Comparison of ENCODE assay signal across 1 cellular context in genomic region chr16:88652763-88653065, GRCh38.
TF ChIP-seq lines count a peak whose summit lies in the region.

No MANE protein-coding gene starts in this region.

TF ChIP-seq in WTC11, 78 proteins besides CTCF, POLR2A, EP300 and RAD21:
- TF ChIP-seq MXD4 (CRISPR knock-in tag; IDR thresholded peaks at IDR 0.05; ENCODE audit: borderline replicate concordance) (no peak), NR1H2 (CRISPR knock-in tag; IDR thresholded peaks at IDR 0.05) (no peak), ZNF219 (CRISPR knock-in tag; IDR thresholded peaks at IDR 0.05; ENCODE audit: borderline replicate concordance) (no peak), TP53 (CRISPR knock-in tag; IDR thresholded peaks at IDR 0.05) (no peak), ZBTB21 (CRISPR knock-in tag; IDR thresholded peaks at IDR 0.05; ENCODE audit: borderline replicate concordance) (no peak)
- TF ChIP-seq, protein P1, sequence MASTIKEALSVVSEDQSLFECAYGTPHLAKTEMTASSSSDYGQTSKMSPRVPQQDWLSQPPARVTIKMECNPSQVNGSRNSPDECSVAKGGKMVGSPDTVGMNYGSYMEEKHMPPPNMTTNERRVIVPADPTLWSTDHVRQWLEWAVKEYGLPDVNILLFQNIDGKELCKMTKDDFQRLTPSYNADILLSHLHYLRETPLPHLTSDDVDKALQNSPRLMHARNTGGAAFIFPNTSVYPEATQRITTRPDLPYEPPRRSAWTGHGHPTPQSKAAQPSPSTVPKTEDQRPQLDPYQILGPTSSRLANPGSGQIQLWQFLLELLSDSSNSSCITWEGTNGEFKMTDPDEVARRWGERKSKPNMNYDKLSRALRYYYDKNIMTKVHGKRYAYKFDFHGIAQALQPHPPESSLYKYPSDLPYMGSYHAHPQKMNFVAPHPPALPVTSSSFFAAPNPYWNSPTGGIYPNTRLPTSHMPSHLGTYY (CRISPR knock-in tag; IDR thresholded peaks at IDR 0.05), result no peak
- TF ChIP-seq, protein P2, sequence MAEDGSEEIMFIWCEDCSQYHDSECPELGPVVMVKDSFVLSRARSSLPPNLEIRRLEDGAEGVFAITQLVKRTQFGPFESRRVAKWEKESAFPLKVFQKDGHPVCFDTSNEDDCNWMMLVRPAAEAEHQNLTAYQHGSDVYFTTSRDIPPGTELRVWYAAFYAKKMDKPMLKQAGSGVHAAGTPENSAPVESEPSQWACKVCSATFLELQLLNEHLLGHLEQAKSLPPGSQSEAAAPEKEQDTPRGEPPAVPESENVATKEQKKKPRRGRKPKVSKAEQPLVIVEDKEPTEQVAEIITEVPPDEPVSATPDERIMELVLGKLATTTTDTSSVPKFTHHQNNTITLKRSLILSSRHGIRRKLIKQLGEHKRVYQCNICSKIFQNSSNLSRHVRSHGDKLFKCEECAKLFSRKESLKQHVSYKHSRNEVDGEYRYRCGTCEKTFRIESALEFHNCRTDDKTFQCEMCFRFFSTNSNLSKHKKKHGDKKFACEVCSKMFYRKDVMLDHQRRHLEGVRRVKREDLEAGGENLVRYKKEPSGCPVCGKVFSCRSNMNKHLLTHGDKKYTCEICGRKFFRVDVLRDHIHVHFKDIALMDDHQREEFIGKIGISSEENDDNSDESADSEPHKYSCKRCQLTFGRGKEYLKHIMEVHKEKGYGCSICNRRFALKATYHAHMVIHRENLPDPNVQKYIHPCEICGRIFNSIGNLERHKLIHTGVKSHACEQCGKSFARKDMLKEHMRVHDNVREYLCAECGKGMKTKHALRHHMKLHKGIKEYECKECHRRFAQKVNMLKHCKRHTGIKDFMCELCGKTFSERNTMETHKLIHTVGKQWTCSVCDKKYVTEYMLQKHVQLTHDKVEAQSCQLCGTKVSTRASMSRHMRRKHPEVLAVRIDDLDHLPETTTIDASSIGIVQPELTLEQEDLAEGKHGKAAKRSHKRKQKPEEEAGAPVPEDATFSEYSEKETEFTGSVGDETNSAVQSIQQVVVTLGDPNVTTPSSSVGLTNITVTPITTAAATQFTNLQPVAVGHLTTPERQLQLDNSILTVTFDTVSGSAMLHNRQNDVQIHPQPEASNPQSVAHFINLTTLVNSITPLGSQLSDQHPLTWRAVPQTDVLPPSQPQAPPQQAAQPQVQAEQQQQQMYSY (CRISPR knock-in tag; IDR thresholded peaks at IDR 0.05), result no peak
